In genomic region chr1:28887835-28888682, GRCh38 we compare ENCODE assay signal across 9 cellular contexts. TPM values are rescaled to one million over a fixed set of nuclear protein-coding genes. Genes with fewer than 3 reads are reported as not detected.
DNase-seq lines count a peak whose midpoint lies in the region; ATAC-seq and TF ChIP-seq lines count a peak whose summit lies in the region.
"Had no signal": no experiment of that assay in that cellular context is flagged by ENCODE, and none has a peak within 500 bp of the region (broad histone marks: within the 10 kb centered on the region; RNA-seq: fewer than 3 reads in every experiment).

No MANE protein-coding gene starts in this region.

- H3K4me1 ChIP-seq in A673 (ENCODE audit: insufficient read depth, low read length, poor library complexity, severe bottlenecking) (peaks cover 60% of the 10 kb centered on the region), adrenal gland (replicated peaks in 1 of 2) (peaks cover 11 to 28% of the 10 kb centered on the region in 2 donors), iPS-20b (ENCODE audit: insufficient read depth, low read length) (peaks cover 29% of the 10 kb centered on the region), stomach (peaks cover 38 to 61% (median 55%) of the 10 kb centered on the region in 4 donors)

- no TSS peak for BruUV-seq in A673 (replicated peaks; lab: Mats Ljungman, UMichigan)

- ATAC-seq in GM21619 (IDR thresholded peaks at IDR 0.05; ENCODE audit: unreplicated experiment), result no peak

- H3K27ac ChIP-seq in A673 (ENCODE audit: low read depth, low read length, poor library complexity, severe bottlenecking) (peak overlapping the region; percentile 95), adrenal gland (peak overlapping the region in 2 of 5 donors; percentile 29 to 77), iPS-20b (ENCODE audit: low read length) (no peak overlapping the region), stomach (peak overlapping the region; percentile 78 to 86 (median 82))
- H3K27ac ChIP-seq: epithelial cell of prostate had no signal

- TF ChIP-seq EP300 in stomach (IDR thresholded peaks at IDR 0.05), result no peak

- H3K36me3 ChIP-seq in A673 (ENCODE audit: insufficient read depth, low read length, poor library complexity, severe bottlenecking) (no peaks in the 10 kb centered on the region), adrenal gland (replicated peaks in 1 of 2) (no peaks in the 10 kb centered on the region), iPS-20b (ENCODE audit: insufficient read depth, low read depth, low read length) (no peaks in the 10 kb centered on the region), stomach (no peaks in the 10 kb centered on the region)

- no peak for TF ChIP-seq CTCF in A673 (conservative IDR thresholded peaks at IDR 0.05; ENCODE audit: low read depth, low read length)
- no peak for TF ChIP-seq CTCF in HFFc6 (IDR thresholded peaks at IDR 0.05)
- no peak for TF ChIP-seq CTCF in adrenal gland (IDR thresholded peaks at IDR 0.05)
- TF ChIP-seq CTCF in stomach (IDR thresholded peaks at IDR 0.05), result no peak

- peak; percentile 62 for DNase-seq in A673 (ENCODE audit: low spot score)
- DNase-seq in HFFc6, result no peak
- peak; percentile 55 to 75 (median 64) for DNase-seq in adrenal gland
- peak; percentile 44 for DNase-seq in stomach
- no peak for DNase-seq in EL
- DNase-seq in putamen (ENCODE audit: low spot score), result no peak

- H3K27me3 Mint-ChIP-seq in HFFc6 (ENCODE audit: insufficient read depth), result peaks cover 10% of the 10 kb centered on the region

- H3K27ac Mint-ChIP-seq in HFFc6, result peak overlapping the region; percentile 47; the same call in 1 of the 2 replicates

- TF ChIP-seq POLR2A in adrenal gland (IDR thresholded peaks at IDR 0.05) (peak; percentile 40 to 57), stomach (IDR thresholded peaks at IDR 0.05) (no peak)

- WGBS in adrenal gland, 4 donors, result 30 to 39% (median 31%) methylated on average over 18 to 24 of the region's 24 CpGs
- WGBS in stomach, 5 donors, result 27 to 34% (median 34%) methylated on average over 24 of the region's 24 CpGs

- no peaks in the 10 kb centered on the region for H3K9me3 Mint-ChIP-seq in HFFc6

- CTCF ChIA-PET in A673 (lab: Charles Lee), result interaction anchor here (1.1 to 1.6 kb wide), 2 partner anchors 11 to 145 kb away, joined by 3 to 4 read pairs; no protein-coding TSS in a partner anchor

- H3K9me3 ChIP-seq in A673 (ENCODE audit: low read depth, low read length, poor library complexity, severe bottlenecking) (no peaks in the 10 kb centered on the region), adrenal gland (replicated peaks in 1 of 3) (no peaks in the 10 kb centered on the region), iPS-20b (ENCODE audit: insufficient read depth, low read depth, low read length) (no peaks in the 10 kb centered on the region), stomach (no peaks in the 10 kb centered on the region)

- H3K27me3 ChIP-seq in A673 (replicated peaks; ENCODE audit: insufficient read depth, low read depth, low read length, poor library complexity), result no peaks in the 10 kb centered on the region
- H3K27me3 ChIP-seq in adrenal gland, result no peaks in the 10 kb centered on the region
- H3K27me3 ChIP-seq in iPS-20b (ENCODE audit: insufficient read depth, low read length), result peaks cover 34% of the 10 kb centered on the region
- H3K27me3 ChIP-seq in stomach, result no peaks in the 10 kb centered on the region

- peaks cover 35% of the 10 kb centered on the region for H3K4me1 Mint-ChIP-seq in HFFc6 (ENCODE audit: low read depth)

- intact Hi-C loops in A673 (cut with micrococcal nuclease; ENCODE audit: unreplicated experiment) (loop anchor here (5.0 kb wide), 1 partner anchor 99 kb away; no protein-coding TSS in a partner anchor), adrenal gland (cut with DNase I) (loop anchor here (10.0 kb wide), 2 partner anchors 237 to 297 kb away; partner anchors contain the start of genes SRSF4 (in 1 of the 2) and TMEM200B (in 1 of the 2)), stomach (cut with DNase I; ENCODE audit: low total_unique reads) (loop anchor here (10.0 kb wide), 1 partner anchor 317 kb away; no protein-coding TSS in a partner anchor)

- POLR2A ChIA-PET in A673 (lab: Charles Lee; ENCODE audit: low non-redundant PET), result interaction anchor here (0.8 kb wide), 1 partner anchor 142 kb away, joined by 3 read pairs; no protein-coding TSS in a partner anchor

- H3K4me3 Mint-ChIP-seq in HFFc6, result peak overlapping the region; percentile 87

- H3K36me3 Mint-ChIP-seq in HFFc6 (ENCODE audit: low read depth), result no peaks in the 10 kb centered on the region

- H3K4me3 ChIP-seq in A673 (ENCODE audit: low read depth, low read length, poor library complexity, severe bottlenecking), result peak overlapping the region; percentile 98
- peak overlapping the region in 3 of 4 donors; percentile 70 to 75 (median 75) for H3K4me3 ChIP-seq in adrenal gland
- peak overlapping the region; percentile 88 for H3K4me3 ChIP-seq in iPS-20b (ENCODE audit: low read length)
- peak overlapping the region; percentile 63 to 96 (median 72) for H3K4me3 ChIP-seq in stomach

- peak overlapping the region; percentile 57; the same call in 1 of the 2 replicates for H3K9ac ChIP-seq in iPS-20b (ENCODE audit: low read depth, low read length)

RNA-seq across cellular contexts. Expression of gene EPB41, which starts 26.3 kb away (rescaled TPM):
- 337 TPM in 2 replicates for total RNA-seq in A673 (2021)
- 1 to 10 TPM; 2.4 to 8.8 (median 3.4) TPM for total RNA-seq in HFFc6 (2021; fragmentation: NEBNext Ultra II Directional; extraction: Animal tissue kit (Norgen Biotek cat#: 25700))
- total RNA-seq in adrenal gland, result 10 to 100 TPM; 25.5 to 47.8 (median 31.8) TPM
- 10 to 100 TPM in 2 of 3 donors, 1 to 10 TPM in 1; 6.6 to 23.8 (median 10.2) TPM for polyA plus RNA-seq in adrenal gland
- total RNA-seq in stomach, result 100 to 1,000 TPM in 1 of 5 donors, 10 to 100 TPM in 4; 40.3 to 112 (median 59.5) TPM
- 10 to 100 TPM in 2 of 3 donors, 1 to 10 TPM in 1; 6.4 to 17.3 (median 12.2) TPM for polyA plus RNA-seq in stomach

Comparison
In these comparisons a context has a peak if more than half of its experiments do, and no peak if none do; other contexts are left out.
1. DNase-seq: peak in A673 (single experiment), adrenal gland (7 of 7) and stomach (single experiment); none in HFFc6 (single experiment), EL (single experiment) and putamen (single experiment).
2. POLR2A ChIP-seq: peak in adrenal gland (2 of 2); none in stomach (0 of 4).
3. Peak in every context shown above with its lines, with median percentiles within 50 percentile points of each other: H3K4me3 ChIP-seq.